ENCODE assay signal across 8 cellular contexts in the genomic region with DNA sequence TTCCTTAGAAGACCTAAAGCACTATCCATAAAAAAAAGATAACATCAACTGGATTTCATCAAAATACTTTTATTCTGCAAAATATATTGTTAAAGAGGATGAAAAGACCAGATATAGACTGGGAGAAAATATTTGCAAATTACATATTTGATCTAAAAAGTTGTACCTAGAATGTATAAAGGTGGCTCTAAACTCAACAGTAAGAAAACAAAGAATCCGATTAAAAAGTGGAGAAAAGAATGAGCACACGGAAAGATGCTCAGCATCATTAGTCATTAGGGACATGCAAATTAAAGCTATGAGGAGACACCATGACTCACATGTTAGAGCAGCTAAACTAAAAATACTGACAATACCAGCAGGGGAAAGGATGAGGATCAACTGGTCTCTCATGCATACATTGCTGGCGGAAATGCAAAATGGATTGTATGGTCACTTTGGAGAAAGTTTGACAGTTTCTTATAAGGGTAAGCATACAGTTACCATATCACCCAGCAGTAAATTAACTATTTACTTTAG.
A peak's percentile ranks its signal among the peaks of the same experiment; 100 is the strongest.
DNase-seq lines count a peak whose midpoint lies in the region; ATAC-seq and TF ChIP-seq lines count a peak whose summit lies in the region.
"Not testable (repeated sequence)": the region's sequence is repeated elsewhere in the genome, so short reads cannot be mapped to it uniquely, and the experiment has no call there.

No MANE protein-coding gene starts in this region.

- not testable (repeated sequence) for H3K4me3 Mint-ChIP-seq in activated B cell treated with CpG ODN at 0.5 μM for 24 hours

- H4K20me1 ChIP-seq in IMR-90 (ENCODE audit: insufficient read depth, low read length) = not testable (repeated sequence)

- H3K4ac ChIP-seq in IMR-90 (ENCODE audit: low read depth, low read length) = not testable (repeated sequence)

- POLR2A ChIA-PET in IMR-90 (lab: Charles Lee; ENCODE audit: unreplicated experiment); activated B cell treated with CpG ODN at 0.5 μM for 24 hours (lab: Charles Lee): not testable (repeated sequence)

- H3K9me3 ChIP-seq in IMR-90 (ENCODE audit: control insufficient read depth, insufficient read depth, low read length) = not testable (repeated sequence)

- not testable (repeated sequence) for H2AK9ac ChIP-seq in IMR-90 (replicated peaks; ENCODE audit: low read depth, low read length, poor library complexity)

- H2BK120ac ChIP-seq in IMR-90 (ENCODE audit: low read depth, low read length) = not testable (repeated sequence)

- H3K27me3 ChIP-seq in IMR-90 (ENCODE audit: control insufficient read depth, insufficient read depth, low read length); foreskin keratinocyte: not testable (repeated sequence)

- not testable (repeated sequence) for H3K27ac Mint-ChIP-seq in activated B cell treated with CpG ODN at 0.5 μM for 24 hours

- H3K36me3 ChIP-seq in IMR-90 (ENCODE audit: control insufficient read depth, insufficient read depth, low read length) = not testable (repeated sequence)

- not testable (repeated sequence) for H3K14ac ChIP-seq in IMR-90 (replicated peaks; ENCODE audit: low read depth, low read length)

- H3K27me3 Mint-ChIP-seq in activated B cell treated with CpG ODN at 0.5 μM for 24 hours = not testable (repeated sequence)

- CTCF ChIA-PET in IMR-90 (lab: Yijun Ruan, JAX); activated B cell treated with CpG ODN at 0.5 μM for 24 hours (lab: Charles Lee): not testable (repeated sequence)

- intact Hi-C loops in IMR-90 (cut with micrococcal nuclease); activated B cell treated with CpG ODN at 0.5 μM for 24 hours (cut with micrococcal nuclease): not testable (repeated sequence)

- not testable (repeated sequence) for TF ChIP-seq RAD21 in IMR-90 (IDR thresholded peaks at IDR 0.05; ENCODE audit: low read length)

- not testable (repeated sequence) for H4K8ac ChIP-seq in IMR-90 (ENCODE audit: low read depth in 2 of 2, low read length in 2 of 2)

- H3K27ac ChIP-seq in IMR-90 (ENCODE audit: insufficient read depth, low read length); foreskin keratinocyte: not testable (repeated sequence)

- not testable (repeated sequence) for H3K4me1 Mint-ChIP-seq in activated B cell treated with CpG ODN at 0.5 μM for 24 hours

- H3K9ac ChIP-seq in IMR-90 (ENCODE audit: low read depth, low read length) = not testable (repeated sequence)

- not testable (repeated sequence) for H2AFZ ChIP-seq in IMR-90 (replicated peaks; ENCODE audit: low read length, poor library complexity)

- not testable (repeated sequence) for H4K91ac ChIP-seq in IMR-90 (ENCODE audit: insufficient read depth, low read depth, low read length)

- not testable (repeated sequence) for H2BK5ac ChIP-seq in IMR-90 (ENCODE audit: low read depth, low read length, poor library complexity, severe bottlenecking)

- in situ Hi-C loops in IMR-90 (cut with MboI; ENCODE audit: low sequenced_read_pairs); astrocyte of the spinal cord (cut with HindIII; ENCODE audit: low sequenced_read_pairs): not testable (repeated sequence)

- H3K9me1 ChIP-seq in IMR-90 (ENCODE audit: insufficient read depth, low read length) = not testable (repeated sequence)

- H3K36me3 Mint-ChIP-seq in activated B cell treated with CpG ODN at 0.5 μM for 24 hours (ENCODE audit: low read depth) = not testable (repeated sequence)

- H2BK15ac ChIP-seq in IMR-90 (ENCODE audit: low read depth, low read length) = not testable (repeated sequence)

- ATAC-seq in GM18520 (IDR thresholded peaks at IDR 0.05; ENCODE audit: unreplicated experiment) (peak; percentile 76), HG02623 (IDR thresholded peaks at IDR 0.05; ENCODE audit: unreplicated experiment) (peak; percentile 54), HG03175 (IDR thresholded peaks at IDR 0.05; ENCODE audit: unreplicated experiment) (peak; percentile 71), IMR-90 (ENCODE audit: low read depth) (peak; percentile 19; the same call in 1 of the 2 replicates), activated B cell treated with CpG ODN at 0.5 μM for 24 hours (ENCODE audit: low read depth) (peak; percentile 65), foreskin keratinocyte (peak; percentile 76)
- peak; percentile 53 for ATAC-seq in stimulated activated naive CD8-positive, alpha-beta T cell treated with anti-CD3 and anti-CD28 coated beads, Interleukin-15, Interleukin-2, amounts not matched to agents 100 U/mL and 50 U/mL, for 24 hours

- H3K9me3 Mint-ChIP-seq in activated B cell treated with CpG ODN at 0.5 μM for 24 hours = not testable (repeated sequence)

- H3K23ac ChIP-seq in IMR-90 (ENCODE audit: low read depth, low read length) = not testable (repeated sequence)

- H3K4me2 ChIP-seq in IMR-90 (ENCODE audit: low read depth, low read length) = not testable (repeated sequence)

- H3K56ac ChIP-seq in IMR-90 (ENCODE audit: extremely low read depth, insufficient read depth, low read length) = not testable (repeated sequence)

- not testable (repeated sequence) for H2BK20ac ChIP-seq in IMR-90 (ENCODE audit: low read depth, low read length)

- H2AK5ac ChIP-seq in IMR-90 (ENCODE audit: low read depth, low read length) = not testable (repeated sequence)

- H3K4me1 ChIP-seq in IMR-90 (ENCODE audit: control insufficient read depth, insufficient read depth, low read length) = peaks cover 10% of the 10 kb centered on the region
- H3K4me1 ChIP-seq in foreskin keratinocyte = not testable (repeated sequence)

- dilution Hi-C loops in IMR-90 (cut with HindIII; ENCODE audit: low sequenced_read_pairs, unreplicated experiment) = not testable (repeated sequence)

- TF ChIP-seq CTCF in IMR-90 (conservative IDR thresholded peaks at IDR 0.05; ENCODE audit: low read depth, low read length); activated B cell treated with CpG ODN at 0.5 μM for 24 hours (IDR thresholded peaks at IDR 0.05); astrocyte of the spinal cord (IDR thresholded peaks at IDR 0.05; ENCODE audit: low read depth, low read length); foreskin keratinocyte (conservative IDR thresholded peaks at IDR 0.05): not testable (repeated sequence)

- not testable (repeated sequence) for DNase-seq in IMR-90; activated B cell treated with CpG ODN at 0.5 μM for 24 hours; stimulated activated naive CD8-positive, alpha-beta T cell treated with anti-CD3 and anti-CD28 coated beads, Interleukin-15, Interleukin-2, amounts not matched to agents 100 U/mL and 50 U/mL, for 24 hours
- DNase-seq in astrocyte of the spinal cord (ENCODE audit: low read depth, low spot score) (peak; percentile 31), foreskin keratinocyte (peak in 1 of 2 donors; percentile 39)

- WGBS in IMR-90 (ENCODE audit: extremely low coverage in 2 of 2, insufficient read length in 1 of 2), 2 experiments = no CpG with 5 or more reads among the region's 3 CpGs

- not testable (repeated sequence) for H3K4me3 ChIP-seq in IMR-90 (ENCODE audit: insufficient read depth, low read depth, low read length); astrocyte of the spinal cord (ENCODE audit: low read depth, low read length)

- not testable (repeated sequence) for TF ChIP-seq POLR2A in IMR-90 (IDR thresholded peaks at IDR 0.05; ENCODE audit: low read depth, low read length)

- not testable (repeated sequence) for BruUV-seq in IMR-90 (replicated peaks; lab: Mats Ljungman, UMichigan)

- H4K5ac ChIP-seq in IMR-90 (ENCODE audit: low read depth, low read length) = not testable (repeated sequence)

- H3K18ac ChIP-seq in IMR-90 (ENCODE audit: low read depth, low read length) = not testable (repeated sequence)

- H3K79me1 ChIP-seq in IMR-90 (ENCODE audit: low read depth in 1 of 2, low read length in 2 of 2) = peaks cover 6 to 14% of the 10 kb centered on the region in 2 experiments; a peak in 2 of 4 replicates

Comparison
In these comparisons a context has a peak if more than half of its experiments do, and no peak if none do; other contexts are left out.
1. ATAC-seq: peak in every context shown above with its lines; median percentile 76 in GM18520; 76 in foreskin keratinocyte; 71 in HG03175; 65 in activated B cell treated with CpG ODN at 0.5 μM for 24 hours; 54 in HG02623; 53 in stimulated activated naive CD8-positive, alpha-beta T cell treated with anti-CD3 and anti-CD28 coated beads, Interleukin-15, Interleukin-2, amounts not matched to agents 100 U/mL and 50 U/mL, for 24 hours; 19 in IMR-90.